1 cellular context compared by ENCODE assay signal in genomic region chr11:2531277-2531986, GRCh38.
A peak's percentile ranks its signal among the peaks of the same experiment; 100 is the strongest.
TF ChIP-seq lines count a peak whose summit lies in the region.

No MANE protein-coding gene starts in this region.

TF ChIP-seq in GM12878, 131 proteins besides CTCF, POLR2A, EP300 and RAD21 (continued from another document):
- TF ChIP-seq IRF5 (IDR thresholded peaks at IDR 0.05; ENCODE audit: borderline replicate concordance) (no peak), USF2 (IDR thresholded peaks at IDR 0.05; ENCODE audit: borderline replicate concordance, low read depth, low read length) (no peak), E2F8 (IDR thresholded peaks at IDR 0.05; ENCODE audit: low read depth, partially characterized antibody) (no peak), FOS (IDR thresholded peaks at IDR 0.05; ENCODE audit: borderline replicate concordance, extremely low read depth, insufficient read length) (no peak), RAD51 (IDR thresholded peaks at IDR 0.05) (no peak), MEF2B (IDR thresholded peaks at IDR 0.05; ENCODE audit: partially characterized antibody, poor library complexity, severe bottlenecking) (no peak), YY1 (IDR thresholded peaks at IDR 0.05; ENCODE audit: low read depth, low read length) (peak; percentile 56; the same call in 1 of the 2 replicates), ZNF687 (IDR thresholded peaks at IDR 0.05) (no peak), PRDM15 (CRISPR knock-in tag; IDR thresholded peaks at IDR 0.05) (no peak), HCFC1 (IDR thresholded peaks at IDR 0.05; ENCODE audit: low read length) (no peak), EZH2 (IDR thresholded peaks at IDR 0.05; ENCODE audit: borderline replicate concordance, control insufficient read depth, low read depth, low read length) (no peak), SUZ12 (IDR thresholded peaks at IDR 0.05; ENCODE audit: unreplicated experiment) (no peak), SMC3 (IDR thresholded peaks at IDR 0.05; ENCODE audit: borderline replicate concordance, low read length) (peak; percentile 97), MTA2 (IDR thresholded peaks at IDR 0.05; ENCODE audit: low read depth) (no peak)
